ENCODE assay signal across 15 cellular contexts in the genomic region with DNA sequence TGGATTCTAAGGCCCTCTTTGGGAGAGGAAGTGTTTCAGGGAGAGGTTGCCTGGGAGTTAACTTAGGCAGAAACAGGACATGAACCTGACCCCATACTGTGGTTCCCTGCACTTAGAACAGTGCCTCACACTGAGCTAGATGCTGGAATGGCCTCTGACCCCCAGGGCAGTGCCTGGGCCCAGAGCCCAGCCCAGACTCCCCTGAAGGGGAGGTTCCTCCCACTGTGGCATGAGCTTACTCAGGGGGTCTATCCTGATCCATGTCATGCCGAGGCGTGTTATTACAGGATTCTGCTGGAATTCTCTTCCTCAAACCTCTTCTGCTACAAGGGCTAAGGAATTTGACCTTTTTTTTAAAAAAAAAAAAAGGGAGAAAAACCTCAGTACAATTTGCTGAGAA.
DNase-seq lines count a peak whose midpoint lies in the region; ATAC-seq and TF ChIP-seq lines count a peak whose summit lies in the region.
"Had no signal": no experiment of that assay in that cellular context is flagged by ENCODE, and none has a peak within 500 bp of the region (broad histone marks: within the 10 kb centered on the region; RNA-seq: fewer than 3 reads in every experiment).

No MANE protein-coding gene starts in this region.

- H3K27me3 ChIP-seq in heart left ventricle, result no peaks in the 10 kb centered on the region
- no peaks in the 10 kb centered on the region for H3K27me3 ChIP-seq in right atrium auricular region
- no peaks in the 10 kb centered on the region for H3K27me3 ChIP-seq in iPS-15b (ENCODE audit: control insufficient read depth, insufficient read depth, low read length)
- H3K27me3 ChIP-seq in uterus, result no peaks in the 10 kb centered on the region

- H3K27ac Mint-ChIP-seq in osteocyte (ENCODE audit: unreplicated experiment), result peak overlapping the region; percentile 94
- H3K27ac Mint-ChIP-seq: T-helper 2 cell treated with Interferon-gamma antibody and Interleukin-4, amounts not matched to agents 5 μg/mL and 100 μg/mL, for 36 hours had no signal

- TF ChIP-seq POLR2A in heart left ventricle (IDR thresholded peaks at IDR 0.05) (no peak), uterus (IDR thresholded peaks at IDR 0.05) (no peak)

- no peak overlapping the region for H3K4me3 Mint-ChIP-seq in osteocyte (ENCODE audit: unreplicated experiment)
- H3K4me3 Mint-ChIP-seq: T-helper 2 cell treated with Interferon-gamma antibody and Interleukin-4, amounts not matched to agents 5 μg/mL and 100 μg/mL, for 36 hours had no signal

- H3K36me3 Mint-ChIP-seq in osteocyte (ENCODE audit: unreplicated experiment), result peaks cover 8% of the 10 kb centered on the region

- no peak for ATAC-seq in heart left ventricle
- ATAC-seq in HG03139 (IDR thresholded peaks at IDR 0.05; ENCODE audit: unreplicated experiment), result no peak
- ATAC-seq in HG03025 (IDR thresholded peaks at IDR 0.05; ENCODE audit: low FRiP score, unreplicated experiment), result no peak

- intact Hi-C loops in heart left ventricle (cut with DNase I), result loop anchor here in 6 of 10 donors (2.0 to 10.0 kb wide), 6 partner anchors 55 to 217 kb away; a partner anchor contains a TSS
- intact Hi-C loops in uterus (cut with DNase I; ENCODE audit: low total_unique reads), result loop anchor here (5.0 to 10.0 kb wide), 3 partner anchors 53 to 215 kb away; a partner anchor contains a TSS

- H3K27ac ChIP-seq in heart left ventricle (peak overlapping the region in 7 of 12 donors; percentile 9 to 89 (median 81)), right atrium auricular region (peak overlapping the region in 1 of 2 donors; percentile 82), uterus (peak overlapping the region; percentile 85 to 95)
- H3K27ac ChIP-seq: A549 had no signal

- no peak overlapping the region for H3K4me3 ChIP-seq in heart left ventricle
- no peak overlapping the region for H3K4me3 ChIP-seq in right atrium auricular region
- H3K4me3 ChIP-seq in iPS-15b (ENCODE audit: low read depth, low read length), result no peak overlapping the region
- H3K4me3 ChIP-seq in uterus, result no peak overlapping the region
- H3K4me3 ChIP-seq: A549, mucosa of descending colon, skin epidermis had no signal

- H3K4me1 ChIP-seq in heart left ventricle (peaks cover 11 to 83% (median 60%) of the 10 kb centered on the region in 12 donors), right atrium auricular region (peaks cover 0 to 68% of the 10 kb centered on the region in 2 donors), iPS-15b (ENCODE audit: control insufficient read depth, insufficient read depth, low read length) (peaks cover 13% of the 10 kb centered on the region), uterus (peaks cover 34 to 35% of the 10 kb centered on the region in 2 donors)
- H3K4me1 ChIP-seq: A549 had no signal

- peaks cover 59% of the 10 kb centered on the region for H3K4me1 Mint-ChIP-seq in osteocyte (ENCODE audit: unreplicated experiment)

- peak overlapping the region; percentile 47 for H3K9ac ChIP-seq in iPS-15b (ENCODE audit: low read depth, low read length)

- DNase-seq in heart left ventricle, result no peak
- DNase-seq in right atrium auricular region (ENCODE audit: low spot score), result no peak
- no peak for DNase-seq in osteocyte (ENCODE audit: extremely low spot score, unreplicated experiment)
- DNase-seq in uterus, result no peak
- no peak for DNase-seq in UCSD-AML1 (lab: John Stamatoyannopoulos, UW; ENCODE audit: unreplicated experiment)
- DNase-seq: COR-L47; effector memory CD4-positive, alpha-beta T cell; mucosa of descending colon; OCI-M1 had no signal

- H3K36me3 ChIP-seq in heart left ventricle (peaks cover 0 to 3% (median 0%) of the 10 kb centered on the region in 9 donors), right atrium auricular region (no peaks in the 10 kb centered on the region), iPS-15b (ENCODE audit: control insufficient read depth, insufficient read depth, low read length) (peaks cover 3% of the 10 kb centered on the region), uterus (no peaks in the 10 kb centered on the region)

- no peaks in the 10 kb centered on the region for H3K9me3 Mint-ChIP-seq in osteocyte (ENCODE audit: unreplicated experiment)
- H3K9me3 Mint-ChIP-seq: T-helper 2 cell treated with Interferon-gamma antibody and Interleukin-4, amounts not matched to agents 5 μg/mL and 100 μg/mL, for 36 hours had no signal

- H3K27me3 Mint-ChIP-seq in osteocyte (ENCODE audit: unreplicated experiment), result no peaks in the 10 kb centered on the region

- TF ChIP-seq CTCF in heart left ventricle (IDR thresholded peaks at IDR 0.05) (no peak), right atrium auricular region (IDR thresholded peaks at IDR 0.05) (no peak), osteocyte (IDR thresholded peaks at IDR 0.05) (no peak), uterus (IDR thresholded peaks at IDR 0.05) (no peak)

- 71 to 94% (median 91%) methylated on average over 2 of the region's 2 CpGs for WGBS in heart left ventricle, 4 donors

- no peaks in the 10 kb centered on the region for H3K9me3 ChIP-seq in heart left ventricle
- no peaks in the 10 kb centered on the region for H3K9me3 ChIP-seq in right atrium auricular region
- H3K9me3 ChIP-seq in iPS-15b (ENCODE audit: control insufficient read depth, insufficient read depth, low read length), result no peaks in the 10 kb centered on the region
- H3K9me3 ChIP-seq in uterus, result no peaks in the 10 kb centered on the region
- H3K9me3 ChIP-seq: A549, mucosa of descending colon had no signal
